ENCODE assay signal across 17 cellular contexts in the genomic region with DNA sequence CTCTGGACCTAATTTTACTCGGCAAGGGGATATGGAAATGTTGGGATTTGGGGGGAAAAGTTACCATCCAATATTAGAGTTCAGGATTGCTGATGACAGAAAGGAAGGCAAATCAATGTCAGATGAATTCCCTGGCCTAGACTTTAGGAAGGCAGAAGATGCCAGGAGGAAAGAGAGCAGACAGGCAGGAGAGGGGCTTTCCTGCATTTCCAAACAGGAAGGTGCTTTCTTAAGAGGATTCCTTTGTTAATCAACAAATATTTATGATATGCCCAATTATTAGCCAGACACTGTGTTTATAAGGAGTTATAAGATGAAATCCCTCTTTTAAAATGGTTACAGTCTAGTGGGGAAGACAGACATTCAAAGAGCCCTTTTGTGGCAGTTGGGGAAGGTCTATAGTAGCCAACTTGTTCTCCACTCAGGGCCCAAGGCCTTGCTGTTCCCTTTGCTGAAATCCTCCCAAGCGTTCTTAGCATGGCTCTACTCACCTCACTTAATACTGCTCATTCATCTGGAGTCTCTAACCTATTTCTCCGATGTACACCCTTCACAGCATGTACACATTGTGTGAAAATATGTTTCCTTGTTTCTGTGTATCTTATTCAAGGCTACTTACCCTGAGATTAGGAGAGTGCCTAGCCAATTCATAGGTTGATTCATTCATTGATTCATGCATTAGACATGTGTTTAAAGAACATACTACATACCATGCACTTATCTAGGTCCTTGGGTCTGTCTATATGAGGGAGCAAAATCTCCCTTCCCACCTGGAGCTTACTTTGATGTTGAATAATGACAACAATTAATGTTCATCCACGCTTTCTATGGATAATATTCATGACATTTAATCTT. TPM values are rescaled to one million over a fixed set of nuclear protein-coding genes. Genes with fewer than 3 reads are reported as not detected.
A peak's percentile ranks its signal among the peaks of the same experiment; 100 is the strongest.
DNase-seq lines count a peak whose midpoint lies in the region; ATAC-seq and TF ChIP-seq lines count a peak whose summit lies in the region.
"Had no signal": no experiment of that assay in that cellular context is flagged by ENCODE, and none has a peak within 500 bp of the region (broad histone marks: within the 10 kb centered on the region; RNA-seq: fewer than 3 reads in every experiment).

No MANE protein-coding gene starts in this region.

- DNase-seq in right cardiac atrium (no peak), left cardiac atrium (no peak), fibroblast of pulmonary artery (ENCODE audit: low read depth) (peak; percentile 73), aorta (no peak), DMS153 (lab: John Stamatoyannopoulos, UW) (no peak), neuronal stem cell (ENCODE audit: low spot score) (no peak), NCI-H82 (lab: John Stamatoyannopoulos, UW) (no peak)
- DNase-seq: activated CD4-positive, alpha-beta memory T cell treated with anti-CD3 and anti-CD28 coated beads, Interleukin-2, amount 10 ng/mL, durations not matched to agents 7 days and 5 days; activated naive CD8-positive, alpha-beta T cell treated with anti-CD3 and anti-CD28 coated beads for 36 hours; activated T-cell treated with anti-CD3 and anti-CD28 coated beads, Interleukin-2, amount 50 U/mL, for 72 hours; CD8-positive, alpha-beta memory T cell; hippocampal formation; NCI-H2081 treated with DMSO at 0.1 percent for 48 hours; NCI-H526 had no signal

- no peaks in the 10 kb centered on the region for H3K79me1 ChIP-seq in neuronal stem cell (ENCODE audit: low read depth, low read length)

- H3K23ac ChIP-seq in neuronal stem cell (ENCODE audit: low read depth, low read length, poor library complexity) = no peak overlapping the region

- H3K27ac ChIP-seq in right cardiac atrium (ENCODE audit: low read length) (peak overlapping the region; percentile 23), rectal smooth muscle tissue (ENCODE audit: low read depth, low read length) (peak overlapping the region; percentile 48), aorta (ENCODE audit: low read depth in 1 of 2, low read length in 2 of 2) (peak overlapping the region; percentile 76), neuronal stem cell (replicated peaks; ENCODE audit: low read length) (no peak overlapping the region)

- WGBS in right cardiac atrium = 73% methylated on average over 4 of the region's 4 CpGs
- 52 to 53% methylated on average over 4 of the region's 4 CpGs for WGBS in aorta, 2 donors
- WGBS in neuronal stem cell (ENCODE audit: extremely low coverage in 2 of 2, insufficient read length in 2 of 2, insufficient replicate concordance in 1 of 2), 2 donors = no CpG with 5 or more reads among the region's 4 CpGs

- no peak overlapping the region for H2BK15ac ChIP-seq in neuronal stem cell (ENCODE audit: low read length)

- no peak overlapping the region for H3K4ac ChIP-seq in neuronal stem cell (ENCODE audit: low read length)

- no peak overlapping the region for H3K18ac ChIP-seq in neuronal stem cell (ENCODE audit: low read length)

- intact Hi-C loops in right cardiac atrium (cut with DNase I) (loop anchor here in 2 of 4 donors (10.0 kb wide), 1 partner anchor 60 kb away; no protein-coding TSS in a partner anchor), left cardiac atrium (cut with DNase I) (loop anchor here in 1 of 2 donors (10.0 kb wide), 1 partner anchor 60 kb away; no protein-coding TSS in a partner anchor), aorta (cut with DNase I) (loop anchor here in 1 of 2 donors (5.0 kb wide), 1 partner anchor 38 kb away; no protein-coding TSS in a partner anchor)

- H2BK5ac ChIP-seq in neuronal stem cell (ENCODE audit: low read length) = no peak overlapping the region

- no peaks in the 10 kb centered on the region for H3K27me3 ChIP-seq in right cardiac atrium (ENCODE audit: control insufficient read depth, insufficient read depth)
- H3K27me3 ChIP-seq in rectal smooth muscle tissue (ENCODE audit: control insufficient read depth, insufficient read depth, low read length) = peaks cover 5% of the 10 kb centered on the region
- H3K27me3 ChIP-seq in aorta (ENCODE audit: control insufficient read depth in 1 of 2, insufficient read depth in 2 of 2, low read length in 1 of 2) = no peaks in the 10 kb centered on the region
- H3K27me3 ChIP-seq in neuronal stem cell (ENCODE audit: control insufficient read depth in 3 of 3, insufficient read depth in 3 of 3, low read depth in 1 of 3, low read length in 3 of 3) = peaks cover 3 to 11% (median 6%) of the 10 kb centered on the region in 3 experiments
- H3K27me3 ChIP-seq: tibial nerve had no signal

- H4K8ac ChIP-seq in neuronal stem cell (ENCODE audit: low read depth, low read length) = no peak overlapping the region

- H2AFZ ChIP-seq in neuronal stem cell (ENCODE audit: low read length) = no peak overlapping the region

- H4K91ac ChIP-seq in neuronal stem cell (ENCODE audit: low read depth, low read length, poor library complexity) = no peak overlapping the region

- H3K4me3 ChIP-seq in right cardiac atrium (ENCODE audit: low read length) = no peak overlapping the region
- H3K4me3 ChIP-seq in fibroblast of pulmonary artery (replicated peaks; ENCODE audit: low read depth, low read length) = peak overlapping the region; percentile 4
- H3K4me3 ChIP-seq in rectal smooth muscle tissue (ENCODE audit: low read length) = no peak overlapping the region
- peak overlapping the region in 1 of 2 donors; percentile 11 for H3K4me3 ChIP-seq in aorta (ENCODE audit: low read length in 2 of 2)
- H3K4me3 ChIP-seq in neuronal stem cell (ENCODE audit: low read length in 2 of 2) = no peak overlapping the region
- H3K4me3 ChIP-seq: tibial nerve had no signal

- H2BK12ac ChIP-seq in neuronal stem cell (ENCODE audit: low read length) = no peak overlapping the region

- H3K4me1 ChIP-seq in right cardiac atrium (ENCODE audit: control insufficient read depth, insufficient read depth, low read length) = peaks cover 8% of the 10 kb centered on the region
- H3K4me1 ChIP-seq in rectal smooth muscle tissue (ENCODE audit: control insufficient read depth, insufficient read depth, low read length) = peaks cover 34% of the 10 kb centered on the region
- peaks cover 9 to 12% of the 10 kb centered on the region in 2 donors for H3K4me1 ChIP-seq in aorta (ENCODE audit: control insufficient read depth in 1 of 2, insufficient read depth in 2 of 2, low read length in 2 of 2)
- H3K4me1 ChIP-seq in neuronal stem cell (ENCODE audit: control insufficient read depth in 2 of 2, insufficient read depth in 1 of 2, low read depth in 1 of 2, low read length in 2 of 2) = peaks cover 0 to 1% of the 10 kb centered on the region in 2 donors

- H3K9me3 ChIP-seq in right cardiac atrium (ENCODE audit: control insufficient read depth, low read length) (no peaks in the 10 kb centered on the region), aorta (ENCODE audit: control insufficient read depth, low read length) (no peaks in the 10 kb centered on the region), neuronal stem cell (replicated peaks in 1 of 2; ENCODE audit: control insufficient read depth in 2 of 2, insufficient read depth in 1 of 2, low read depth in 1 of 2, low read length in 2 of 2) (no peaks in the 10 kb centered on the region)
- H3K9me3 ChIP-seq: tibial nerve had no signal

- no peak for TF ChIP-seq CTCF in fibroblast of pulmonary artery (IDR thresholded peaks at IDR 0.05; ENCODE audit: low read length, missing control alignments)

- H3K36me3 ChIP-seq in rectal smooth muscle tissue (ENCODE audit: control insufficient read depth, insufficient read depth, low read length) = no peaks in the 10 kb centered on the region
- peaks cover 0 to 4% of the 10 kb centered on the region in 2 donors for H3K36me3 ChIP-seq in aorta (ENCODE audit: control insufficient read depth in 1 of 2, insufficient read depth in 2 of 2, low read length in 1 of 2)
- no peaks in the 10 kb centered on the region for H3K36me3 ChIP-seq in neuronal stem cell (replicated peaks in 1 of 2; ENCODE audit: control insufficient read depth in 2 of 2, insufficient read depth in 2 of 2, low read length in 2 of 2)
- H3K36me3 ChIP-seq: tibial nerve had no signal

- no peak overlapping the region for H2BK120ac ChIP-seq in neuronal stem cell (ENCODE audit: low read depth, low read length)

- no peak overlapping the region for H3K4me2 ChIP-seq in neuronal stem cell (ENCODE audit: insufficient read depth, low read length, poor library complexity, severe bottlenecking)

- no peak overlapping the region for H3K14ac ChIP-seq in neuronal stem cell (ENCODE audit: low read length)

- no peak overlapping the region for H2AK5ac ChIP-seq in neuronal stem cell (ENCODE audit: low read depth, low read length)

- no peak overlapping the region for H3K9ac ChIP-seq in rectal smooth muscle tissue (ENCODE audit: low read length)
- H3K9ac ChIP-seq in neuronal stem cell (ENCODE audit: low read depth, low read length, poor library complexity) = no peak overlapping the region

- ATAC-seq in right cardiac atrium (no peak), left cardiac atrium (no peak), aorta (ENCODE audit: low FRiP score) (no peak)
- ATAC-seq: activated T-cell treated with anti-CD3 and anti-CD28 coated beads, Interleukin-2, amount 50 U/mL, for 72 hours had no signal

RNA-seq across cellular contexts. Expression of gene IGFBP7, which starts 5.3 kb away (rescaled TPM):
- total RNA-seq in right cardiac atrium (100 to 1,000 TPM; 813 to 983 (median 905) TPM), left cardiac atrium (100 to 1,000 TPM; 580 to 792 TPM), aorta (1,000 to 10,000 TPM; 2,521 to 2,714 TPM)
- polyA plus RNA-seq in right cardiac atrium (809 TPM), aorta (1,000 to 10,000 TPM; 2,886 to 5,050 TPM)
- polyA plus RNA-seq in neuronal stem cell (2013, experiment 1 of 2) = 3.3 TPM
- polyA plus RNA-seq in neuronal stem cell (2013, experiment 2 of 2) = 3.1 TPM
- total RNA-seq: A673; activated CD4-positive, alpha-beta memory T cell treated with anti-CD3 and anti-CD28 coated beads, Interleukin-2, amount 10 ng/mL, durations not matched to agents 7 days and 5 days; activated naive CD8-positive, alpha-beta T cell treated with anti-CD3 and anti-CD28 coated beads for 36 hours; activated T-cell treated with anti-CD3 and anti-CD28 coated beads, Interleukin-2, amount 50 U/mL, for 72 hours; CD8-positive, alpha-beta memory T cell had no signal
- polyA plus RNA-seq: CD8-positive, alpha-beta memory T cell had no signal
